22 cellular contexts compared by ENCODE assay signal in genomic region chr7:88027724-88028123, GRCh38.
DNase-seq lines count a peak whose midpoint lies in the region; ATAC-seq, FAIRE-seq and TF ChIP-seq lines count a peak whose summit lies in the region.
"Had no signal": no experiment of that assay in that cellular context is flagged by ENCODE, and none has a peak within 500 bp of the region (broad histone marks: within the 10 kb centered on the region; RNA-seq: fewer than 3 reads in every experiment).

No MANE protein-coding gene starts in this region.

- FAIRE-seq in small intestine (lab: Jason Lieb, UNC), result no peak
- FAIRE-seq: A549, D721Med, G401.6, GM12891, GM19239 had no signal

- peaks cover 37% of the 10 kb centered on the region for H3K9me3 Mint-ChIP-seq in endodermal cell

- DNase-seq in M059J (ENCODE audit: low read depth) (peak; percentile 28), MV-4-11 (lab: John Stamatoyannopoulos, UW) (peak; percentile 39), endodermal cell (no peak), left lobe of liver (ENCODE audit: low spot score) (no peak), small intestine (no peak)
- DNase-seq: AML-193; Caco-2; Calu3; CD4-positive, alpha-beta T cell; CD8-positive, alpha-beta T cell; DMS79 treated with DMSO at 0.1 percent for 48 hours; GF-D8 had no signal

- H3K36me3 ChIP-seq in endodermal cell (ENCODE audit: control insufficient read depth, insufficient read depth, low read length), result no peaks in the 10 kb centered on the region
- no peaks in the 10 kb centered on the region for H3K36me3 ChIP-seq in gastroesophageal sphincter
- no peaks in the 10 kb centered on the region for H3K36me3 ChIP-seq in small intestine (ENCODE audit: control insufficient read depth in 2 of 2, insufficient read depth in 2 of 2, low read length in 2 of 2)

- H3K4me1 ChIP-seq in endodermal cell (ENCODE audit: control insufficient read depth, insufficient read depth, low read length), result no peaks in the 10 kb centered on the region
- no peaks in the 10 kb centered on the region for H3K4me1 ChIP-seq in gastroesophageal sphincter
- no peaks in the 10 kb centered on the region for H3K4me1 ChIP-seq in small intestine (ENCODE audit: control insufficient read depth in 2 of 2, insufficient read depth in 1 of 2, low read depth in 1 of 2, low read length in 1 of 2)
- H3K4me1 ChIP-seq: A549; BLaER1 treated with 17β-estradiol and CSF1 and Interleukin-3, amounts not matched to agents 10 nM and 100 nM; Caco-2 had no signal

- H3K27ac Mint-ChIP-seq in endodermal cell, result peak overlapping the region; percentile 26
- H3K27ac Mint-ChIP-seq: B cell; CD4-positive, alpha-beta T cell; CD8-positive, alpha-beta T cell had no signal

- no peak for ATAC-seq in left lobe of liver
- no peak for ATAC-seq in gastroesophageal sphincter
- ATAC-seq: A549; CD8-positive, alpha-beta T cell had no signal

- TF ChIP-seq POLR2A in gastroesophageal sphincter (IDR thresholded peaks at IDR 0.05), result no peak

- H3K27me3 ChIP-seq in endodermal cell (ENCODE audit: control insufficient read depth, insufficient read depth, low read length, poor library complexity, severe bottlenecking) (no peaks in the 10 kb centered on the region), gastroesophageal sphincter (no peaks in the 10 kb centered on the region), small intestine (ENCODE audit: control insufficient read depth in 2 of 2, insufficient read depth in 2 of 2, low read length in 2 of 2) (no peaks in the 10 kb centered on the region)
- H3K27me3 ChIP-seq: BLaER1 treated with 17β-estradiol and CSF1 and Interleukin-3, amounts not matched to agents 10 nM and 100 nM had no signal

- peaks cover 9% of the 10 kb centered on the region for H3K9me3 ChIP-seq in endodermal cell (ENCODE audit: control insufficient read depth, low read length)
- H3K9me3 ChIP-seq in gastroesophageal sphincter, result peaks cover 0 to 45% (median 0%) of the 10 kb centered on the region in 3 donors
- peaks cover 2% of the 10 kb centered on the region for H3K9me3 ChIP-seq in small intestine (ENCODE audit: control insufficient read depth, low read depth)

- 90 to 91% methylated on average over 2 of the region's 2 CpGs for WGBS in endodermal cell (ENCODE audit: insufficient coverage in 1 of 2, insufficient read length in 1 of 2), 2 experiments
- 89% methylated on average over 1 of the region's 2 CpGs; no CpG with 5 or more reads in 1 of the 2 donors for WGBS in gastroesophageal sphincter (ENCODE audit: low coverage in 1 of 2), 2 donors
- 89 to 98% (median 96%) methylated on average over 2 of the region's 2 CpGs for WGBS in small intestine, 3 donors

- H3K27ac ChIP-seq in endodermal cell (ENCODE audit: low read depth, low read length), result no peak overlapping the region
- H3K27ac ChIP-seq in gastroesophageal sphincter, result no peak overlapping the region
- H3K27ac ChIP-seq in small intestine (ENCODE audit: low read depth in 1 of 2, low read length in 1 of 2), result no peak overlapping the region
- H3K27ac ChIP-seq: 22Rv1; A549; BLaER1 treated with 17β-estradiol and CSF1 and Interleukin-3, amounts not matched to agents 10 nM and 100 nM; C4-2B had no signal

- H3K9ac ChIP-seq in endodermal cell (ENCODE audit: extremely low read depth, low read length, poor library complexity, severe bottlenecking), result no peak overlapping the region
- H3K9ac ChIP-seq: BLaER1 treated with 17β-estradiol and CSF1 and Interleukin-3, amounts not matched to agents 10 nM and 100 nM had no signal

- H3K4me3 ChIP-seq in endodermal cell (ENCODE audit: low read length) (no peak overlapping the region), gastroesophageal sphincter (no peak overlapping the region), small intestine (ENCODE audit: low read depth in 1 of 2, low read length in 2 of 2) (no peak overlapping the region)
- H3K4me3 ChIP-seq: A549; BLaER1 treated with 17β-estradiol and CSF1 and Interleukin-3, amounts not matched to agents 10 nM and 100 nM had no signal

- H3K4me3 Mint-ChIP-seq in endodermal cell, result no peak overlapping the region
- H3K4me3 Mint-ChIP-seq: B cell; CD4-positive, alpha-beta T cell; CD8-positive, alpha-beta T cell had no signal

- no peak for TF ChIP-seq EP300 in gastroesophageal sphincter (IDR thresholded peaks at IDR 0.05)

- no peaks in the 10 kb centered on the region for H3K4me1 Mint-ChIP-seq in endodermal cell
- H3K4me1 Mint-ChIP-seq: B cell had no signal

- TF ChIP-seq CTCF in endodermal cell (conservative IDR thresholded peaks at IDR 0.05) (no peak), gastroesophageal sphincter (IDR thresholded peaks at IDR 0.05) (no peak)

- no peaks in the 10 kb centered on the region for H3K27me3 Mint-ChIP-seq in endodermal cell (ENCODE audit: insufficient read depth)
- H3K27me3 Mint-ChIP-seq: B cell; CD4-positive, alpha-beta T cell had no signal

- H3K36me3 Mint-ChIP-seq in endodermal cell (ENCODE audit: low read depth), result peaks cover 16% of the 10 kb centered on the region

Comparison
In these comparisons a context has a peak if more than half of its experiments do, and no peak if none do; other contexts are left out.
1. DNase-seq: peak in M059J (single experiment) and MV-4-11 (single experiment); none in endodermal cell (single experiment), left lobe of liver (single experiment) and small intestine (single experiment).